ENCODE assay signal across 8 cellular contexts in the genomic region with DNA sequence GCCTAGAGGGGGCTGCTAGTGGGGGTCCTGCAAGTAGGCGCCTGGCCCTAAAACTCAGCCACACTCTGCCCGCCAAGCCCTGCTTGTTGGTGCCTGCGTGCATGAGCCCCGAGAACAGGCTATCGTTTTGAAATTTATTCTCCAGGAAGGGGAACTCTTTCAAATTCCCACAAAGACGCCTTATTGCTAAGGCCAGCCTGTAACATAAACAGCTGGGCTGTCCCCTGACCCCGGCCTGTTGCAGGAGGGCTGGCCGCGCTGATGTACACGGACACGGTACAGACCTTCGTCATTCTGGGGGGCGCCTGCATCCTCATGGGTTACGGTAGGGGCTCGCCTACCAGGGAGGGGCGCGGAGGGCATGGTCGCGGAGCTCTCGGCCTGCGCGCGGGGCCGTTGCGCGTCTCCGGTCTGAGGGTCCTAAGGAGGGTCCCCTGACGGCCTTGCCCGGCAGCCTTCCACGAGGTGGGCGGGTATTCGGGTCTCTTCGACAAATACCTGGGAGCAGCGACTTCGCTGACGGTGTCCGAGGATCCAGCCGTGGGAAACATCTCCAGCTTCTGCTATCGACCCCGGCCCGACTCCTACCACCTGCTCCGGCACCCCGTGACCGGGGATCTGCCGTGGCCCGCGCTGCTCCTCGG. TPM values are rescaled to one million over a fixed set of nuclear protein-coding genes. Genes with fewer than 3 reads are reported as not detected.
DNase-seq lines count a peak whose midpoint lies in the region; ATAC-seq and TF ChIP-seq lines count a peak whose summit lies in the region.

No MANE protein-coding gene starts in this region.

- H3K14ac ChIP-seq in neuronal stem cell (ENCODE audit: low read length): peak overlapping the region; percentile 89

- WGBS in neuronal stem cell (ENCODE audit: extremely low coverage in 2 of 2, insufficient read length in 2 of 2, insufficient replicate concordance in 1 of 2), 2 donors: no CpG with 5 or more reads among the region's 48 CpGs

- peaks cover 3% of the 10 kb centered on the region for H3K79me1 ChIP-seq in neuronal stem cell (ENCODE audit: low read depth, low read length)

- peak overlapping the region; percentile 84 for H3K4me2 ChIP-seq in neuronal stem cell (ENCODE audit: insufficient read depth, low read length, poor library complexity, severe bottlenecking)

- ATAC-seq in HG03175 (IDR thresholded peaks at IDR 0.05; ENCODE audit: unreplicated experiment): no peak

- H2AK5ac ChIP-seq in neuronal stem cell (ENCODE audit: low read depth, low read length): peak overlapping the region; percentile 81

- peaks cover 5 to 34% of the 10 kb centered on the region in 2 donors for H3K36me3 ChIP-seq in neuronal stem cell (replicated peaks in 1 of 2; ENCODE audit: control insufficient read depth in 2 of 2, insufficient read depth in 2 of 2, low read length in 2 of 2)

- H3K18ac ChIP-seq in neuronal stem cell (ENCODE audit: low read length): peak overlapping the region; percentile 90

- no peaks in the 10 kb centered on the region for H3K9me3 ChIP-seq in neuronal stem cell (replicated peaks in 1 of 2; ENCODE audit: control insufficient read depth in 2 of 2, insufficient read depth in 1 of 2, low read depth in 1 of 2, low read length in 2 of 2)

- no peak overlapping the region for H2BK15ac ChIP-seq in neuronal stem cell (ENCODE audit: low read length)

- TF ChIP-seq CTCF in LNCaP clone FGC (IDR thresholded peaks at IDR 0.05; ENCODE audit: control insufficient read depth, extremely low read depth, insufficient read depth): no peak
- no peak for TF ChIP-seq CTCF in epithelial cell of proximal tubule (conservative IDR thresholded peaks at IDR 0.05; ENCODE audit: low read depth, low read length)

- no peak overlapping the region for H4K8ac ChIP-seq in neuronal stem cell (ENCODE audit: low read depth, low read length)

- H3K27ac ChIP-seq in neuronal stem cell (replicated peaks; ENCODE audit: low read length): no peak overlapping the region

- peaks cover 15 to 54% (median 19%) of the 10 kb centered on the region in 3 experiments for H3K27me3 ChIP-seq in neuronal stem cell (ENCODE audit: control insufficient read depth in 3 of 3, insufficient read depth in 3 of 3, low read depth in 1 of 3, low read length in 3 of 3)

- no peak overlapping the region for H2BK120ac ChIP-seq in neuronal stem cell (ENCODE audit: low read depth, low read length)

- peak overlapping the region; percentile 62 for H2BK5ac ChIP-seq in neuronal stem cell (ENCODE audit: low read length)

- peaks cover 4 to 11% of the 10 kb centered on the region in 2 donors for H3K4me1 ChIP-seq in neuronal stem cell (ENCODE audit: control insufficient read depth in 2 of 2, insufficient read depth in 1 of 2, low read depth in 1 of 2, low read length in 2 of 2)

- H3K23ac ChIP-seq in neuronal stem cell (ENCODE audit: low read depth, low read length, poor library complexity): peak overlapping the region; percentile 99

- H3K4me3 ChIP-seq in LNCaP clone FGC (ENCODE audit: low read depth, low read length): peak overlapping the region; percentile 49
- H3K4me3 ChIP-seq in epithelial cell of proximal tubule (ENCODE audit: low read depth, low read length): peak overlapping the region; percentile 54
- peak overlapping the region; percentile 28 to 55 for H3K4me3 ChIP-seq in neuronal stem cell (ENCODE audit: low read length in 2 of 2)

- peak overlapping the region; percentile 37 for H3K4ac ChIP-seq in neuronal stem cell (ENCODE audit: low read length)

- H2BK12ac ChIP-seq in neuronal stem cell (ENCODE audit: low read length): peak overlapping the region; percentile 58

- peak overlapping the region; percentile 79 for H2AFZ ChIP-seq in neuronal stem cell (ENCODE audit: low read length)

- peak overlapping the region; percentile 88 for H3K9ac ChIP-seq in neuronal stem cell (ENCODE audit: low read depth, low read length, poor library complexity)

- DNase-seq in CD1c-positive myeloid dendritic cell (ENCODE audit: extremely low spot score): peak; percentile 32
- no peak for DNase-seq in LNCaP clone FGC (ENCODE audit: low read depth)
- DNase-seq in epithelial cell of proximal tubule (ENCODE audit: low read depth): no peak
- no peak for DNase-seq in neuronal stem cell (ENCODE audit: low spot score)
- DNase-seq in OCI-M1 (lab: John Stamatoyannopoulos, UW): no peak
- DNase-seq in medulla oblongata (ENCODE audit: extremely low spot score): no peak
- no peak for DNase-seq in dermis blood vessel endothelial cell

- H4K91ac ChIP-seq in neuronal stem cell (ENCODE audit: low read depth, low read length, poor library complexity): no peak overlapping the region

RNA-seq across cellular contexts. Expression of a gene that starts 4.3 kb away (rescaled TPM):
- total RNA-seq in epithelial cell of proximal tubule (0.07 TPM in 1 of 2 replicates, not detected in the other), dermis blood vessel endothelial cell (not detected in 2 replicates)
- polyA plus RNA-seq in neuronal stem cell (2013, experiment 1 of 2): not detected
- not detected for polyA plus RNA-seq in neuronal stem cell (2013, experiment 2 of 2)

RNA-seq across cellular contexts. Expression of a gene that starts 15.2 kb away (rescaled TPM):
- total RNA-seq in epithelial cell of proximal tubule (56.8 and 62.2 TPM in 2 replicates), dermis blood vessel endothelial cell (37.4 and 51.2 TPM in 2 replicates)
- 0.07 TPM for polyA plus RNA-seq in neuronal stem cell (2013, experiment 1 of 2)
- polyA plus RNA-seq in neuronal stem cell (2013, experiment 2 of 2): 0.21 TPM

RNA-seq across cellular contexts. Expression of a gene that starts 21.0 kb away (rescaled TPM):
- total RNA-seq in epithelial cell of proximal tubule (31.4 and 42.8 TPM in 2 replicates), dermis blood vessel endothelial cell (39.3 and 65.6 TPM in 2 replicates)
- 35.6 TPM for polyA plus RNA-seq in neuronal stem cell (2013, experiment 1 of 2)
- 36.0 TPM for polyA plus RNA-seq in neuronal stem cell (2013, experiment 2 of 2)

RNA-seq across cellular contexts. Expression of a gene that starts 27.9 kb away (rescaled TPM):
- total RNA-seq in epithelial cell of proximal tubule: 9.2 and 10.3 TPM in 2 replicates
- polyA plus RNA-seq in neuronal stem cell (2013, experiment 1 of 2): 6.0 TPM
- 5.6 TPM for polyA plus RNA-seq in neuronal stem cell (2013, experiment 2 of 2)
- 26.4 and 29.8 TPM in 2 replicates for total RNA-seq in dermis blood vessel endothelial cell

RNA-seq across cellular contexts. Expression of a gene that starts 40.5 kb away (rescaled TPM):
- not detected in 2 replicates for total RNA-seq in epithelial cell of proximal tubule
- polyA plus RNA-seq in neuronal stem cell (2013, experiment 1 of 2): not detected
- polyA plus RNA-seq in neuronal stem cell (2013, experiment 2 of 2): 0.22 TPM
- not detected in 2 replicates for total RNA-seq in dermis blood vessel endothelial cell
